ENCODE assay signal across 18 cellular contexts in genomic region chr14:85564841-85565527, GRCh38. TPM values are rescaled to one million over a fixed set of nuclear protein-coding genes. Genes with fewer than 3 reads are reported as not detected.
DNase-seq lines count a peak whose midpoint lies in the region; ATAC-seq, FAIRE-seq and TF ChIP-seq lines count a peak whose summit lies in the region.
"Had no signal": no experiment of that assay in that cellular context is flagged by ENCODE, and none has a peak within 500 bp of the region (broad histone marks: within the 10 kb centered on the region; RNA-seq: fewer than 3 reads in every experiment).

No MANE protein-coding gene starts in this region.

- no peak overlapping the region for H2BK20ac ChIP-seq in IMR-90 (ENCODE audit: low read depth, low read length)

- no peak for TF ChIP-seq RAD21 in IMR-90 (IDR thresholded peaks at IDR 0.05; ENCODE audit: low read length)

- TF ChIP-seq POLR2A in IMR-90 (IDR thresholded peaks at IDR 0.05; ENCODE audit: low read depth, low read length) (no peak), vagina (IDR thresholded peaks at IDR 0.05) (no peak)

- H4K5ac ChIP-seq in IMR-90 (ENCODE audit: low read depth, low read length) = no peak overlapping the region

- H4K8ac ChIP-seq in IMR-90 (ENCODE audit: low read depth in 2 of 2, low read length in 2 of 2) = peak overlapping the region in 1 of 2 experiments; percentile 22; a peak in 1 of 4 replicates

- H2BK15ac ChIP-seq in IMR-90 (ENCODE audit: low read depth, low read length) = no peak overlapping the region

- H2BK120ac ChIP-seq in IMR-90 (ENCODE audit: low read depth, low read length) = peak overlapping the region; percentile 21; the same call in 1 of the 2 replicates

- H3K79me2 ChIP-seq in mammary epithelial cell (ENCODE audit: insufficient read depth, low read length) = peaks cover 25% of the 10 kb centered on the region
- peaks cover 12% of the 10 kb centered on the region for H3K79me2 ChIP-seq in keratinocyte (ENCODE audit: control insufficient read depth, insufficient read depth, low read length)

- in situ Hi-C loops in IMR-90 (cut with MboI; ENCODE audit: low sequenced_read_pairs) (no loop called here), mammary epithelial cell (cut with MboI; ENCODE audit: low sequenced_read_pairs in 2 of 2) (no loop called here)

- no peak overlapping the region for H3K23ac ChIP-seq in IMR-90 (ENCODE audit: low read depth, low read length)

- no peaks in the 10 kb centered on the region for H4K20me1 ChIP-seq in IMR-90 (ENCODE audit: insufficient read depth, low read length)
- H4K20me1 ChIP-seq in mammary epithelial cell (ENCODE audit: insufficient read depth, low read length) = no peaks in the 10 kb centered on the region
- H4K20me1 ChIP-seq in keratinocyte (ENCODE audit: control insufficient read depth, extremely low read depth, insufficient read depth, low read length) = no peaks in the 10 kb centered on the region
- H4K20me1 ChIP-seq: BLaER1 had no signal

- intact Hi-C loops in IMR-90 (cut with micrococcal nuclease) = loop anchor here (10.0 kb wide), 1 partner anchor 1230 kb away; no protein-coding TSS in a partner anchor
- intact Hi-C loops in mammary epithelial cell (cut with micrococcal nuclease) = loop anchor here (5.0 kb wide), 1 partner anchor 42 kb away; no protein-coding TSS in a partner anchor
- intact Hi-C loops in vagina (cut with DNase I) = no loop called here

- no peak overlapping the region for H3K56ac ChIP-seq in IMR-90 (ENCODE audit: extremely low read depth, insufficient read depth, low read length)

- no peak overlapping the region for H4K91ac ChIP-seq in IMR-90 (ENCODE audit: insufficient read depth, low read depth, low read length)

- H3K4ac ChIP-seq in IMR-90 (ENCODE audit: low read depth, low read length) = no peak overlapping the region

- FAIRE-seq in keratinocyte (lab: Jason Lieb, UNC) = peak; percentile 9
- FAIRE-seq: G401.6, K562 had no signal

- H3K4me2 ChIP-seq in IMR-90 (ENCODE audit: low read depth, low read length) = peak overlapping the region; percentile 64; the same call in 1 of the 2 replicates
- H3K4me2 ChIP-seq in mammary epithelial cell (ENCODE audit: insufficient read depth, low read depth, low read length) = peak overlapping the region; percentile 68
- peak overlapping the region; percentile 77 for H3K4me2 ChIP-seq in keratinocyte (ENCODE audit: control insufficient read depth, extremely low read depth, insufficient read depth, low read depth, low read length)
- H3K4me2 ChIP-seq: BLaER1 had no signal

- H3K9me3 ChIP-seq in IMR-90 (ENCODE audit: control insufficient read depth, insufficient read depth, low read length) = no peaks in the 10 kb centered on the region
- H3K9me3 ChIP-seq in mammary epithelial cell (replicated peaks; ENCODE audit: insufficient read depth, low read length) = no peaks in the 10 kb centered on the region
- no peaks in the 10 kb centered on the region for H3K9me3 ChIP-seq in keratinocyte (ENCODE audit: control insufficient read depth, low read depth, low read length)
- H3K9me3 ChIP-seq in vagina = no peaks in the 10 kb centered on the region
- H3K9me3 ChIP-seq in SJCRH30 (replicated peaks) = no peaks in the 10 kb centered on the region
- H3K9me3 ChIP-seq in MG63 = no peaks in the 10 kb centered on the region
- H3K9me3 ChIP-seq: BLaER1 had no signal

- peak overlapping the region; percentile 50; the same call in 1 of the 2 replicates for H3K18ac ChIP-seq in IMR-90 (ENCODE audit: low read depth, low read length)

- no peak overlapping the region for H3K27ac ChIP-seq in IMR-90 (ENCODE audit: insufficient read depth, low read length)
- peak overlapping the region; percentile 99 for H3K27ac ChIP-seq in mammary epithelial cell (ENCODE audit: insufficient read depth, low read depth, low read length)
- H3K27ac ChIP-seq in keratinocyte (ENCODE audit: control insufficient read depth, insufficient read depth, low read length) = peak overlapping the region; percentile 97
- H3K27ac ChIP-seq in vagina = peak overlapping the region; percentile 31
- no peak overlapping the region for H3K27ac ChIP-seq in SJCRH30
- H3K27ac ChIP-seq: BLaER1 had no signal

- DNase-seq in IMR-90 (peak; percentile 41), mammary epithelial cell (no peak), keratinocyte (ENCODE audit: low read depth, low spot score) (no peak), vagina (ENCODE audit: extremely low spot score in 2 of 2) (no peak), SKM-1 treated with dmso at 0.1 percent for 144 hours (lab: John Stamatoyannopoulos, UW; ENCODE audit: unreplicated experiment) (no peak), SJCRH30 (no peak), MG63 (no peak)
- DNase-seq: CD8-positive, alpha-beta T cell; HCEC 1CT; NCI-H2029; NCI-H2171; NCI-H446; NK-92 treated with Interleukin-12 subunit alpha and Interleukin-12 subunit beta, amount 100 ng/mL, for 24 hours; SHP77 treated with DMSO at 0.1 percent for 48 hours had no signal

- BruUV-seq in IMR-90 (replicated peaks; lab: Mats Ljungman, UMichigan) (no TSS peak), mammary epithelial cell (replicated peaks; lab: Mats Ljungman, UMichigan) (no TSS peak)

- H3K4me1 ChIP-seq in IMR-90 (ENCODE audit: control insufficient read depth, insufficient read depth, low read length) = peaks cover 9% of the 10 kb centered on the region
- H3K4me1 ChIP-seq in mammary epithelial cell (ENCODE audit: insufficient read depth, low read length) = peaks cover 26% of the 10 kb centered on the region
- H3K4me1 ChIP-seq in keratinocyte (ENCODE audit: control insufficient read depth, extremely low read depth, insufficient read depth, low read length) = peaks cover 33% of the 10 kb centered on the region
- no peaks in the 10 kb centered on the region for H3K4me1 ChIP-seq in vagina
- H3K4me1 ChIP-seq in SJCRH30 = no peaks in the 10 kb centered on the region
- H3K4me1 ChIP-seq: BLaER1 had no signal

- H3K27me3 ChIP-seq in IMR-90 (ENCODE audit: control insufficient read depth, insufficient read depth, low read length) = no peaks in the 10 kb centered on the region
- no peaks in the 10 kb centered on the region for H3K27me3 ChIP-seq in mammary epithelial cell (ENCODE audit: insufficient read depth, low read length)
- no peaks in the 10 kb centered on the region for H3K27me3 ChIP-seq in keratinocyte (ENCODE audit: control insufficient read depth, extremely low read depth, insufficient read depth, low read length)
- no peaks in the 10 kb centered on the region for H3K27me3 ChIP-seq in vagina
- H3K27me3 ChIP-seq in SJCRH30 = no peaks in the 10 kb centered on the region
- no peaks in the 10 kb centered on the region for H3K27me3 ChIP-seq in MG63
- H3K27me3 ChIP-seq: BLaER1 had no signal

- H3K36me3 ChIP-seq in IMR-90 (ENCODE audit: control insufficient read depth, insufficient read depth, low read length) (peaks cover 10% of the 10 kb centered on the region), mammary epithelial cell (ENCODE audit: insufficient read depth, low read length) (peaks cover 2% of the 10 kb centered on the region), keratinocyte (ENCODE audit: control insufficient read depth in 2 of 2, extremely low read depth in 1 of 2, insufficient read depth in 2 of 2, low read length in 2 of 2) (peaks cover 7 to 28% of the 10 kb centered on the region in 2 experiments), vagina (no peaks in the 10 kb centered on the region), SJCRH30 (peaks cover 2% of the 10 kb centered on the region; the same call in 1 of the 2 replicates), MG63 (no peaks in the 10 kb centered on the region)
- H3K36me3 ChIP-seq: BLaER1 had no signal

- H2AFZ ChIP-seq in IMR-90 (replicated peaks; ENCODE audit: low read length, poor library complexity) (no peak overlapping the region), mammary epithelial cell (ENCODE audit: low read depth, low read length) (no peak overlapping the region), keratinocyte (ENCODE audit: control insufficient read depth, low read length) (no peak overlapping the region)

- H2BK5ac ChIP-seq in IMR-90 (ENCODE audit: low read depth, low read length, poor library complexity, severe bottlenecking) = peak overlapping the region; percentile 56

- H3K4me3 ChIP-seq in IMR-90 (ENCODE audit: insufficient read depth, low read depth, low read length) = no peak overlapping the region
- H3K4me3 ChIP-seq in mammary epithelial cell (replicated peaks in 1 of 3; ENCODE audit: insufficient read depth in 1 of 3, low read depth in 2 of 3, low read length in 3 of 3) = no peak overlapping the region
- H3K4me3 ChIP-seq in keratinocyte (ENCODE audit: control insufficient read depth in 2 of 3, extremely low read depth in 1 of 3, insufficient read depth in 2 of 3, low read depth in 1 of 3, low read length in 3 of 3) = no peak overlapping the region
- no peak overlapping the region for H3K4me3 ChIP-seq in vagina
- no peak overlapping the region for H3K4me3 ChIP-seq in SJCRH30
- H3K4me3 ChIP-seq in MG63 = no peak overlapping the region
- H3K4me3 ChIP-seq: BLaER1, K562 had no signal

- H3K9ac ChIP-seq in IMR-90 (ENCODE audit: low read depth, low read length) (no peak overlapping the region), mammary epithelial cell (ENCODE audit: insufficient read depth, low read length) (no peak overlapping the region), keratinocyte (ENCODE audit: control insufficient read depth, extremely low read depth, insufficient read depth, low read length) (no peak overlapping the region)
- H3K9ac ChIP-seq: BLaER1 had no signal

- POLR2A ChIA-PET in IMR-90 (lab: Charles Lee; ENCODE audit: unreplicated experiment) = no interaction called here

- H3K14ac ChIP-seq in IMR-90 (replicated peaks; ENCODE audit: low read depth, low read length) = no peak overlapping the region

- peak; percentile 28 for ATAC-seq in IMR-90 (ENCODE audit: low read depth)
- ATAC-seq: CD8-positive, alpha-beta T cell; K562 had no signal

- CTCF ChIA-PET in IMR-90 (lab: Yijun Ruan, JAX) = interaction anchor here (1.4 kb wide), 1 partner anchor 12 kb away, joined by 3 read pairs; no protein-coding TSS in a partner anchor
- CTCF ChIA-PET in mammary epithelial cell (lab: Charles Lee; ENCODE audit: low non-redundant PET) = no interaction called here

- H3K9me1 ChIP-seq in IMR-90 (ENCODE audit: insufficient read depth, low read length) (peaks cover 12% of the 10 kb centered on the region), keratinocyte (ENCODE audit: control insufficient read depth, extremely low read depth, insufficient read depth, low read length) (no peaks in the 10 kb centered on the region)

- WGBS in IMR-90 (ENCODE audit: extremely low coverage in 2 of 2, insufficient read length in 1 of 2), 2 experiments = no CpG with 5 or more reads among the region's 3 CpGs
- 89% methylated on average over 3 of the region's 3 CpGs for WGBS in mammary epithelial cell (ENCODE audit: low coverage, missing lambda C conversion rate)

- dilution Hi-C loops in IMR-90 (cut with HindIII; ENCODE audit: low sequenced_read_pairs, unreplicated experiment) = no loop called here
- dilution Hi-C loops in mammary epithelial cell (cut with HindIII; ENCODE audit: low sequenced_read_pairs) = no loop called here
- dilution Hi-C loops in keratinocyte (cut with MboI; ENCODE audit: extremely low pct_ligation_motif_present, low sequenced_read_pairs) = no loop called here

- H2AK5ac ChIP-seq in IMR-90 (ENCODE audit: low read depth, low read length) = no peak overlapping the region

- H2AK9ac ChIP-seq in IMR-90 (replicated peaks; ENCODE audit: low read depth, low read length, poor library complexity) = no peak overlapping the region

- no peak for TF ChIP-seq CTCF in IMR-90 (conservative IDR thresholded peaks at IDR 0.05; ENCODE audit: low read depth, low read length)
- no peak for TF ChIP-seq CTCF in mammary epithelial cell (conservative IDR thresholded peaks at IDR 0.05 in 1 of 2, IDR thresholded peaks at IDR 0.05 in 1 of 2; ENCODE audit: extremely low read depth in 1 of 2, insufficient read depth in 1 of 2, low read depth in 1 of 2, low read length in 2 of 2)
- no peak for TF ChIP-seq CTCF in keratinocyte (optimal IDR thresholded peaks at IDR 0.05 in 1 of 3, IDR thresholded peaks at IDR 0.05 in 1 of 3, conservative IDR thresholded peaks at IDR 0.05 in 1 of 3; ENCODE audit: extremely low read depth in 1 of 3, insufficient read depth in 2 of 3, low read length in 3 of 3)
- no peak for TF ChIP-seq CTCF in vagina (IDR thresholded peaks at IDR 0.05)

- H3K79me1 ChIP-seq in IMR-90 (ENCODE audit: low read depth in 1 of 2, low read length in 2 of 2) = 0 out of 4 replicates have a peak, but pooled peaks cover 7 to 14% of the 10 kb centered on the region in 2 experiments

RNA-seq across cellular contexts. Expression of gene FLRT2, which starts 35.0 kb away (rescaled TPM):
- total RNA-seq in IMR-90 (2012; rRNA removed) (11.1 and 13.1 TPM in 2 replicates), mammary epithelial cell (10 to 100 TPM; 33.2 to 92.3 TPM), vagina (22.8 TPM)
- polyA plus RNA-seq in IMR-90 (2012; rRNA removed) (8.8 and 10.2 TPM in 2 replicates), mammary epithelial cell (32.7 TPM), keratinocyte (49.3 to 74.4 TPM (median 69.2 TPM) in 3 replicates)
- polyA plus RNA-seq in IMR-90 (2012; cell fraction: cytosol; rRNA removed) = 3.2 and 4.0 TPM in 2 replicates
- polyA plus RNA-seq in IMR-90 (2012; cell fraction: nucleus; rRNA removed; ENCODE audit: low replicate concordance) = 12.2 and 48.3 TPM in 2 replicates
- polyA minus RNA-seq in mammary epithelial cell (74.2 TPM), keratinocyte (63.4 to 138 TPM (median 138 TPM) in 3 replicates)
- 55.8 TPM for polyA plus RNA-seq in keratinocyte (2011; ENCODE audit: low read depth)
- polyA plus RNA-seq in keratinocyte (2011; cell fraction: cytosol; rRNA removed) = 22.2 and 23.3 TPM in 2 replicates
- 229 and 258 TPM in 2 replicates for polyA plus RNA-seq in keratinocyte (2011; cell fraction: nucleus; rRNA removed)
- polyA plus RNA-seq in keratinocyte (2012; ENCODE audit: low replicate concordance) = 29.4 and 43.2 TPM in 2 replicates
- 50.3 TPM for polyA minus RNA-seq in keratinocyte (2011; cell fraction: cytosol; rRNA and poly(A)+ RNA removed)
- 292 and 345 TPM in 2 replicates for polyA minus RNA-seq in keratinocyte (2011; cell fraction: nucleus; rRNA and poly(A)+ RNA removed)
- total RNA-seq in SJCRH30 (2014; rRNA removed; shearing (Covaris generic)) = 22.7 and 23.5 TPM in 2 replicates
- 0.22 and 2.5 TPM in 2 replicates for total RNA-seq in MG63 (2014; rRNA removed; shearing (Covaris generic); ENCODE audit: low replicate concordance)
- total RNA-seq: CD8-positive, alpha-beta T cell; OCI-LY7 had no signal
- polyA plus RNA-seq: K562 had no signal

Comparison
In these comparisons a context has a peak if more than half of its experiments do, and no peak if none do; other contexts are left out.
1. H3K27ac ChIP-seq: peak in mammary epithelial cell (single experiment), keratinocyte (single experiment) and vagina (single experiment); none in IMR-90 (single experiment) and SJCRH30 (single experiment).
2. Peak in every context shown above with its lines, with median percentiles within 50 percentile points of each other: H3K4me2 ChIP-seq.